8 cellular contexts compared by ENCODE assay signal in genomic region chr3:129794319-129795201, GRCh38.
DNase-seq lines count a peak whose midpoint lies in the region; ATAC-seq lines count a peak whose summit lies in the region.
"Had no signal": no experiment of that assay in that cellular context is flagged by ENCODE, and none has a peak within 500 bp of the region (broad histone marks: within the 10 kb centered on the region; RNA-seq: fewer than 3 reads in every experiment).

No MANE protein-coding gene starts in this region.

- intact Hi-C loops in left ventricle myocardium superior (cut with micrococcal nuclease) = no loop called here

- H3K27ac Mint-ChIP-seq in activated CD8-positive, alpha-beta T cell treated with anti-CD3 and anti-CD28 coated beads, Interleukin-2, amount 10 ng/mL, durations not matched to agents 7 days and 5 days = no peak overlapping the region
- H3K27ac Mint-ChIP-seq: natural killer cell treated with Interleukin-12 subunit alpha and Interleukin-12 subunit beta and Interleukin-15 and Interleukin-18, amount 100 ng/mL, for 72 hours had no signal

- H3K36me3 Mint-ChIP-seq in activated CD8-positive, alpha-beta T cell treated with anti-CD3 and anti-CD28 coated beads, Interleukin-2, amount 10 ng/mL, durations not matched to agents 7 days and 5 days (ENCODE audit: low read depth) = no peaks in the 10 kb centered on the region
- H3K36me3 Mint-ChIP-seq: natural killer cell treated with Interleukin-12 subunit alpha and Interleukin-12 subunit beta and Interleukin-15 and Interleukin-18, amount 100 ng/mL, for 72 hours had no signal

- DNase-seq in NCI-H1417 (lab: John Stamatoyannopoulos, UW) = peak; percentile 83 to 98 (median 93)
- peak; percentile 22 for DNase-seq in activated CD8-positive, alpha-beta T cell treated with anti-CD3 and anti-CD28 coated beads, Interleukin-2, amount 10 ng/mL, durations not matched to agents 7 days and 5 days
- peak; percentile 35 for DNase-seq in left ventricle myocardium superior
- DNase-seq in NCI-H446 treated with DMSO at 0.1 percent for 48 hours (lab: John Stamatoyannopoulos, UW) = no peak

- peaks cover 17% of the 10 kb centered on the region for H3K4me1 Mint-ChIP-seq in activated CD8-positive, alpha-beta T cell treated with anti-CD3 and anti-CD28 coated beads, Interleukin-2, amount 10 ng/mL, durations not matched to agents 7 days and 5 days (ENCODE audit: low read depth)

- no peaks in the 10 kb centered on the region for H3K9me3 Mint-ChIP-seq in activated CD8-positive, alpha-beta T cell treated with anti-CD3 and anti-CD28 coated beads, Interleukin-2, amount 10 ng/mL, durations not matched to agents 7 days and 5 days (ENCODE audit: insufficient read depth)
- H3K9me3 Mint-ChIP-seq: natural killer cell treated with Interleukin-12 subunit alpha and Interleukin-12 subunit beta and Interleukin-15 and Interleukin-18, amount 100 ng/mL, for 72 hours had no signal

- ATAC-seq in GM21390 (IDR thresholded peaks at IDR 0.05; ENCODE audit: unreplicated experiment) (peak; percentile 65), left ventricle myocardium superior (peak; percentile 75), HG03469 (IDR thresholded peaks at IDR 0.05; ENCODE audit: unreplicated experiment) (no peak)
- peak; percentile 60 for ATAC-seq in activated CD8-positive, alpha-beta T cell treated with anti-CD3 and anti-CD28 coated beads, Interleukin-2, amount 10 ng/mL, durations not matched to agents 7 days and 5 days

- CTCF ChIA-PET in activated CD8-positive, alpha-beta T cell treated with anti-CD3 and anti-CD28 coated beads, Interleukin-2, amount 10 ng/mL, durations not matched to agents 7 days and 5 days (lab: Charles Lee) = no interaction called here

- H3K4me1 ChIP-seq in rectal smooth muscle tissue (ENCODE audit: control insufficient read depth, insufficient read depth, low read length) = no peaks in the 10 kb centered on the region

- H3K27me3 Mint-ChIP-seq in activated CD8-positive, alpha-beta T cell treated with anti-CD3 and anti-CD28 coated beads, Interleukin-2, amount 10 ng/mL, durations not matched to agents 7 days and 5 days (ENCODE audit: low read depth) = no peaks in the 10 kb centered on the region
- H3K27me3 Mint-ChIP-seq: natural killer cell treated with Interleukin-12 subunit alpha and Interleukin-12 subunit beta and Interleukin-15 and Interleukin-18, amount 100 ng/mL, for 72 hours had no signal

- H3K4me3 Mint-ChIP-seq in activated CD8-positive, alpha-beta T cell treated with anti-CD3 and anti-CD28 coated beads, Interleukin-2, amount 10 ng/mL, durations not matched to agents 7 days and 5 days = no peak overlapping the region
- H3K4me3 Mint-ChIP-seq: natural killer cell treated with Interleukin-12 subunit alpha and Interleukin-12 subunit beta and Interleukin-15 and Interleukin-18, amount 100 ng/mL, for 72 hours had no signal

- no peaks in the 10 kb centered on the region for H3K36me3 ChIP-seq in rectal smooth muscle tissue (ENCODE audit: control insufficient read depth, insufficient read depth, low read length)

- POLR2A ChIA-PET in activated CD8-positive, alpha-beta T cell treated with anti-CD3 and anti-CD28 coated beads, Interleukin-2, amount 10 ng/mL, durations not matched to agents 7 days and 5 days (lab: Charles Lee) = no interaction called here

- H3K27me3 ChIP-seq in rectal smooth muscle tissue (ENCODE audit: control insufficient read depth, insufficient read depth, low read length) = no peaks in the 10 kb centered on the region

- H3K4me3 ChIP-seq in rectal smooth muscle tissue (ENCODE audit: low read length) = peak overlapping the region; percentile 35

- no peak overlapping the region for H3K27ac ChIP-seq in rectal smooth muscle tissue (ENCODE audit: low read depth, low read length)

- peak overlapping the region; percentile 6 for H3K9ac ChIP-seq in rectal smooth muscle tissue (ENCODE audit: low read length)
